ENCODE assay signal across 15 cellular contexts in the genomic region with DNA sequence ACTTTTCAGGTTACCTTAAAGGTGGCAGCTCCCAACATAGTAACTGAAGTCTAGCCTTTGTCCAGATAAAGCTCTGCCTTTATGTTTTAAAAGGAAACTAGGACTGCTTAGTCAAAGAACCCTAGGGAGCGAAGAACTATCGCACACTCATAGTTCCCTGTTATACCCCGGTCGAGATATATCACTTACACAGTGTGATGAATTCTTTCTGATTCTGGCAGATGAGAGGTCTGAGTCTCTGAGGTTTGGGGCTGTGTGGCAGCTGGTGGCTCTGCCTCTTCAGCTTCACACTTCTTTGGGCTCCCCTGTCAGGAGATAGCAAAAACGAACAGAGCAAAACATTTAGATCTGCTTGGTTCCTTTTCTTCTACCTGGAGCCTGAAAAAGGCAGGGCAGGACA. TPM values are rescaled to one million over a fixed set of nuclear protein-coding genes. Genes with fewer than 3 reads are reported as not detected.
DNase-seq lines count a peak whose midpoint lies in the region; ATAC-seq, FAIRE-seq and TF ChIP-seq lines count a peak whose summit lies in the region.
"Had no signal": no experiment of that assay in that cellular context is flagged by ENCODE, and none has a peak within 500 bp of the region (broad histone marks: within the 10 kb centered on the region; RNA-seq: fewer than 3 reads in every experiment).

No MANE protein-coding gene starts in this region.

- H3K4me3 ChIP-seq in K562 (no peak overlapping the region), lower lobe of right lung (no peak overlapping the region), thyroid gland (replicated peaks in 1 of 3) (no peak overlapping the region)
- H3K4me3 ChIP-seq: MG63, testis had no signal

- peak overlapping the region; percentile 6 for H3K27ac Mint-ChIP-seq in activated CD8-positive, alpha-beta memory T cell treated with anti-CD3 and anti-CD28 coated beads, Interleukin-2, amount 10 ng/mL, durations not matched to agents 7 days and 5 days

- H3K27me3 ChIP-seq in K562 (ENCODE audit: control insufficient read depth in 2 of 2, insufficient read depth in 2 of 2, low read length in 2 of 2) (no peaks in the 10 kb centered on the region), lower lobe of right lung (ENCODE audit: low read depth) (no peaks in the 10 kb centered on the region), thyroid gland (no peaks in the 10 kb centered on the region)
- H3K27me3 ChIP-seq: MG63, testis had no signal

- H3K4me2 ChIP-seq in K562 (ENCODE audit: insufficient read depth, low read length): no peak overlapping the region

- H3K9me1 ChIP-seq in K562 (ENCODE audit: control insufficient read depth, insufficient read depth, low read length): no peaks in the 10 kb centered on the region

- TF ChIP-seq CTCF in K562 (IDR thresholded peaks at IDR 0.05 in 2 of 3, conservative IDR thresholded peaks at IDR 0.05 in 1 of 3; ENCODE audit: insufficient read depth in 2 of 3, low read depth in 1 of 3, low read length in 3 of 3): no peak
- no peak for TF ChIP-seq CTCF in lower lobe of right lung (IDR thresholded peaks at IDR 0.05)
- TF ChIP-seq CTCF in thyroid gland (IDR thresholded peaks at IDR 0.05): no peak

- 72% methylated on average over 5 of the region's 5 CpGs for WGBS in K562 (ENCODE audit: insufficient coverage, low coverage, missing lambda C conversion rate)
- WGBS in thyroid gland, 2 donors: 87 to 94% methylated on average over 5 of the region's 5 CpGs

- peak overlapping the region in 1 of 2 experiments; percentile 38; a peak in 2 of 4 replicates for H3K9ac ChIP-seq in K562 (ENCODE audit: insufficient read depth in 1 of 2, low read depth in 2 of 2, low read length in 2 of 2)

- intact Hi-C loops in K562 (cut with micrococcal nuclease): loop anchor here (2.0 kb wide), 1 partner anchor 17 kb away; the partner anchor contains the start of genes ACIN1 and C14orf119
- intact Hi-C loops in lower lobe of right lung (cut with DNase I): no loop called here
- intact Hi-C loops in thyroid gland (cut with DNase I): loop anchor here (5.0 kb wide), 1 partner anchor 109 kb away; no protein-coding TSS in a partner anchor

- peaks cover 2% of the 10 kb centered on the region for H3K4me1 Mint-ChIP-seq in activated CD8-positive, alpha-beta memory T cell treated with anti-CD3 and anti-CD28 coated beads, Interleukin-2, amount 10 ng/mL, durations not matched to agents 7 days and 5 days

- no peaks in the 10 kb centered on the region for H4K20me1 ChIP-seq in K562 (replicated peaks; ENCODE audit: control insufficient read depth, insufficient read depth, low read length)

- H3K27me3 Mint-ChIP-seq in activated CD8-positive, alpha-beta memory T cell treated with anti-CD3 and anti-CD28 coated beads, Interleukin-2, amount 10 ng/mL, durations not matched to agents 7 days and 5 days: no peaks in the 10 kb centered on the region

- peaks cover 40% of the 10 kb centered on the region for H3K36me3 Mint-ChIP-seq in activated CD8-positive, alpha-beta memory T cell treated with anti-CD3 and anti-CD28 coated beads, Interleukin-2, amount 10 ng/mL, durations not matched to agents 7 days and 5 days

- no peak for TF ChIP-seq RAD21 in K562 (CRISPR knock-in tag; conservative IDR thresholded peaks at IDR 0.05 in 1 of 2, IDR thresholded peaks at IDR 0.05 in 1 of 2)

- BruUV-seq in K562 (replicated peaks; lab: Mats Ljungman, UMichigan): no TSS peak

- H3K27ac ChIP-seq in K562 (ENCODE audit: extremely low read depth, low read depth, low read length) (peak overlapping the region; percentile 71), lower lobe of right lung (peak overlapping the region; percentile 32), thyroid gland (peak overlapping the region in 2 of 3 donors; percentile 2 to 22), caudate nucleus (ENCODE audit: low read depth, low read length) (no peak overlapping the region)
- H3K27ac ChIP-seq: VCaP had no signal

- no peak overlapping the region for H3K4me3 Mint-ChIP-seq in activated CD8-positive, alpha-beta memory T cell treated with anti-CD3 and anti-CD28 coated beads, Interleukin-2, amount 10 ng/mL, durations not matched to agents 7 days and 5 days

- DNase-seq in activated CD8-positive, alpha-beta memory T cell treated with anti-CD3 and anti-CD28 coated beads, Interleukin-2, amount 10 ng/mL, durations not matched to agents 7 days and 5 days: no peak
- no peak for DNase-seq in activated CD8-positive, alpha-beta memory T cell treated with anti-CD3 and anti-CD28 coated beads, Interleukin-2, amount 50 U/mL, for 48 hours
- DNase-seq in K562 (ENCODE audit: extremely low read depth in 1 of 4, low spot score in 3 of 4) (no peak), lower lobe of right lung (no peak), thyroid gland (no peak), islet precursor cell (no peak), HTR-8/SVneo (ENCODE audit: insufficient read length, low spot score) (no peak), caudate nucleus (lab: John Stamatoyannopoulos, UW) (no peak)
- DNase-seq: SHP77 treated with DMSO at 0.1 percent for 48 hours had no signal

- H3K9me3 ChIP-seq in K562 (replicated peaks; ENCODE audit: control insufficient read depth, insufficient read depth, low read depth, low read length) (no peaks in the 10 kb centered on the region), lower lobe of right lung (no peaks in the 10 kb centered on the region), thyroid gland (no peaks in the 10 kb centered on the region)
- H3K9me3 ChIP-seq: MG63, testis had no signal

- no peaks in the 10 kb centered on the region for H3K9me3 Mint-ChIP-seq in activated CD8-positive, alpha-beta memory T cell treated with anti-CD3 and anti-CD28 coated beads, Interleukin-2, amount 10 ng/mL, durations not matched to agents 7 days and 5 days (ENCODE audit: low read depth)

- TF ChIP-seq POLR2A in K562 (conservative IDR thresholded peaks at IDR 0.05) (no peak), thyroid gland (IDR thresholded peaks at IDR 0.05) (no peak)

- TF ChIP-seq EP300 in K562 (IDR thresholded peaks at IDR 0.05; ENCODE audit: low read length): no peak

- H3K79me2 ChIP-seq in K562 (ENCODE audit: control insufficient read depth, insufficient read depth, low read length): peaks cover 11% of the 10 kb centered on the region; the same call in 2 of the 3 replicates

- FAIRE-seq in K562 (lab: Jason Lieb, UNC) (no peak), HTR-8/SVneo (lab: Jason Lieb, UNC) (no peak)
- FAIRE-seq: colon had no signal

- POLR2A ChIA-PET in K562 (lab: Yijun Ruan, JAX): interaction anchor here (0.6 to 5.1 kb wide), 9 partner anchors 10 to 1592 kb away, joined by 3 to 34 read pairs (median 8); partner anchors contain the start of genes ACIN1 and C14orf119

- H3K4me1 ChIP-seq in K562 (replicated peaks in 1 of 2; ENCODE audit: control insufficient read depth in 2 of 2, insufficient read depth in 2 of 2, low read length in 2 of 2) (peaks cover 6 to 29% of the 10 kb centered on the region in 2 experiments; a peak in 3 of 5 replicates), lower lobe of right lung (peaks cover 28% of the 10 kb centered on the region), thyroid gland (peaks cover 0 to 3% of the 10 kb centered on the region in 2 donors)
- H3K4me1 ChIP-seq: testis had no signal

- H2AFZ ChIP-seq in K562 (ENCODE audit: low read depth, low read length): no peak overlapping the region

- H3K36me3 ChIP-seq in K562 (ENCODE audit: control insufficient read depth, insufficient read depth, low read length) (peaks cover 93% of the 10 kb centered on the region), lower lobe of right lung (peaks cover 100% of the 10 kb centered on the region), thyroid gland (peaks cover 83 to 84% of the 10 kb centered on the region in 2 donors)

- CTCF ChIA-PET in activated CD8-positive, alpha-beta memory T cell treated with anti-CD3 and anti-CD28 coated beads, Interleukin-2, amount 10 ng/mL, durations not matched to agents 7 days and 5 days (lab: Charles Lee): interaction anchor here (0.9 to 7.7 kb wide), 14 partner anchors 10 to 295 kb away, joined by 3 to 56 read pairs (median 8); partner anchors contain the start of genes ACIN1, AJUBA, C14orf119 and CDH24
- CTCF ChIA-PET in K562 (lab: Yijun Ruan, JAX; ENCODE audit: low intra/inter-chr PET ratio): interaction anchor here (0.6 to 3.2 kb wide), 2 partner anchors 31 to 42 kb away, joined by 4 to 25 read pairs; no protein-coding TSS in a partner anchor

- ATAC-seq in activated CD8-positive, alpha-beta memory T cell treated with anti-CD3 and anti-CD28 coated beads, Interleukin-2, amount 10 ng/mL, durations not matched to agents 7 days and 5 days: no peak
- ATAC-seq in K562 (no peak; the same call in 2 of the 3 replicates), lower lobe of right lung (no peak)

- in situ Hi-C loops in K562 (cut with MboI): no loop called here

RNA-seq across cellular contexts. Expression of gene ACIN1, which starts 17.0 kb away (rescaled TPM):
- 100 to 1,000 TPM; 172 to 204 TPM for total RNA-seq in activated CD8-positive, alpha-beta memory T cell treated with anti-CD3 and anti-CD28 coated beads, Interleukin-2, amount 10 ng/mL, durations not matched to agents 7 days and 5 days
- total RNA-seq in K562 (2011; cell fraction: chromatin; rRNA removed; ENCODE audit: low replicate concordance): 555 and 556 TPM in 2 replicates
- 273 and 282 TPM in 2 replicates for total RNA-seq in K562 (2011; cell fraction: nucleolus; rRNA removed)
- 463 and 596 TPM in 2 replicates for total RNA-seq in K562 (2011; cell fraction: nucleoplasm; rRNA removed)
- 121 and 145 TPM in 2 replicates for total RNA-seq in K562 (2014; rRNA removed)
- 110 and 123 TPM in 2 replicates for total RNA-seq in K562 (2014; rRNA removed; fragmentation: Illumina TruSeq; extraction: Trizol)
- total RNA-seq in K562 (2015; rRNA removed; fragmentation: Illumina TruSeq; extraction: Trizol): 141 and 147 TPM in 2 replicates
- total RNA-seq in K562 (2021): 151 and 163 TPM in 2 replicates
- 129 and 157 TPM in 2 replicates for polyA plus RNA-seq in K562 (2011; rRNA removed)
- polyA plus RNA-seq in K562 (2011; cell fraction: cytosol; rRNA removed): 70.8 and 83.1 TPM in 2 replicates
- 696 and 714 TPM in 2 replicates for polyA plus RNA-seq in K562 (2011; cell fraction: nucleus; rRNA removed)
- 121 and 135 TPM in 2 replicates for polyA plus RNA-seq in K562 (2012)
- polyA plus RNA-seq in K562 (2014; fragmentation: Illumina TruSeq; extraction: Trizol): 180 and 196 TPM in 2 replicates
- 1 to 10 TPM; 5.0 TPM for polyA plus RNA-seq in K562 (2014; fragmentation: Nextera tagmentation; extraction: Ambion mirVana)
- polyA plus RNA-seq in K562 (2014; rRNA removed): 156 and 184 TPM in 2 replicates
- 147 and 171 TPM in 2 replicates for polyA minus RNA-seq in K562 (2011; rRNA and poly(A)+ RNA removed)
- 77.6 and 81.5 TPM in 2 replicates for polyA minus RNA-seq in K562 (2011; cell fraction: cytosol; rRNA and poly(A)+ RNA removed)
- 198 and 296 TPM in 2 replicates for polyA minus RNA-seq in K562 (2011; cell fraction: nucleus; rRNA and poly(A)+ RNA removed)
- total RNA-seq in lower lobe of right lung: 163 TPM
- total RNA-seq in thyroid gland: 100 to 1,000 TPM; 143 to 195 (median 152) TPM

RNA-seq across cellular contexts. Expression of gene C14orf119, which starts 17.3 kb away (rescaled TPM):
- 10 to 100 TPM; 44.6 to 53.2 TPM for total RNA-seq in activated CD8-positive, alpha-beta memory T cell treated with anti-CD3 and anti-CD28 coated beads, Interleukin-2, amount 10 ng/mL, durations not matched to agents 7 days and 5 days
- total RNA-seq in K562 (2011; cell fraction: chromatin; rRNA removed; ENCODE audit: low replicate concordance): 25.2 and 42.1 TPM in 2 replicates
- total RNA-seq in K562 (2011; cell fraction: nucleolus; rRNA removed): 42.1 and 47.4 TPM in 2 replicates
- 29.2 and 32.1 TPM in 2 replicates for total RNA-seq in K562 (2011; cell fraction: nucleoplasm; rRNA removed)
- total RNA-seq in K562 (2014; rRNA removed): 36.7 and 38.1 TPM in 2 replicates
- 61.2 and 68.8 TPM in 2 replicates for total RNA-seq in K562 (2014; rRNA removed; fragmentation: Illumina TruSeq; extraction: Trizol)
- 44.1 and 44.7 TPM in 2 replicates for total RNA-seq in K562 (2015; rRNA removed; fragmentation: Illumina TruSeq; extraction: Trizol)
- total RNA-seq in K562 (2021): 46.0 and 47.6 TPM in 2 replicates
- polyA plus RNA-seq in K562 (2011; rRNA removed): 82.0 and 84.8 TPM in 2 replicates
- 79.2 and 90.6 TPM in 2 replicates for polyA plus RNA-seq in K562 (2011; cell fraction: cytosol; rRNA removed)
- polyA plus RNA-seq in K562 (2011; cell fraction: nucleus; rRNA removed): 90.4 and 124 TPM in 2 replicates
- polyA plus RNA-seq in K562 (2012): 41.6 and 66.7 TPM in 2 replicates
- 37.9 and 39.3 TPM in 2 replicates for polyA plus RNA-seq in K562 (2014; fragmentation: Illumina TruSeq; extraction: Trizol)
- polyA plus RNA-seq in K562 (2014; fragmentation: Nextera tagmentation; extraction: Ambion mirVana): 100 to 1,000 TPM; 249 to 251 TPM
- 48.5 and 51.8 TPM in 2 replicates for polyA plus RNA-seq in K562 (2014; rRNA removed)
- 61.4 and 78.9 TPM in 2 replicates for polyA minus RNA-seq in K562 (2011; rRNA and poly(A)+ RNA removed)
- 13.7 and 28.6 TPM in 2 replicates for polyA minus RNA-seq in K562 (2011; cell fraction: cytosol; rRNA and poly(A)+ RNA removed)
- polyA minus RNA-seq in K562 (2011; cell fraction: nucleus; rRNA and poly(A)+ RNA removed): 7.8 and 20.5 TPM in 2 replicates
- total RNA-seq in lower lobe of right lung: 53.3 TPM
- 10 to 100 TPM; 21.3 to 37.1 (median 28.9) TPM for total RNA-seq in thyroid gland

RNA-seq across cellular contexts. Expression of gene CDH24, which starts 20.6 kb away (rescaled TPM):
- total RNA-seq in activated CD8-positive, alpha-beta memory T cell treated with anti-CD3 and anti-CD28 coated beads, Interleukin-2, amount 10 ng/mL, durations not matched to agents 7 days and 5 days: 1 to 10 TPM; 2.4 to 2.5 TPM
- total RNA-seq in K562 (2011; cell fraction: chromatin; rRNA removed; ENCODE audit: low replicate concordance): 31.5 and 72.4 TPM in 2 replicates
- total RNA-seq in K562 (2011; cell fraction: nucleolus; rRNA removed): 45.5 and 46.5 TPM in 2 replicates
- total RNA-seq in K562 (2011; cell fraction: nucleoplasm; rRNA removed): 33.9 and 37.3 TPM in 2 replicates
- total RNA-seq in K562 (2014; rRNA removed) (4.9 and 6.6 TPM in 2 replicates), K562 (2014; rRNA removed; fragmentation: Illumina TruSeq; extraction: Trizol) (2.4 and 3.0 TPM in 2 replicates), K562 (2015; rRNA removed; fragmentation: Illumina TruSeq; extraction: Trizol) (3.6 and 4.0 TPM in 2 replicates), K562 (2021) (11.1 and 12.8 TPM in 2 replicates), lower lobe of right lung (5.6 TPM), thyroid gland (1 to 10 TPM; 2.9 to 7.8 (median 5.6) TPM)
- polyA plus RNA-seq in K562 (2011; rRNA removed) (6.5 and 11.1 TPM in 2 replicates), K562 (2014; fragmentation: Illumina TruSeq; extraction: Trizol) (8.1 and 9.2 TPM in 2 replicates), K562 (2014; fragmentation: Nextera tagmentation; extraction: Ambion mirVana) (under 1 TPM; 0.04 to 0.10 TPM), K562 (2014; rRNA removed) (15.5 and 16.2 TPM in 2 replicates)
- 10.1 and 17.2 TPM in 2 replicates for polyA plus RNA-seq in K562 (2011; cell fraction: cytosol; rRNA removed)
- 66.1 and 112 TPM in 2 replicates for polyA plus RNA-seq in K562 (2011; cell fraction: nucleus; rRNA removed)
- polyA plus RNA-seq in K562 (2012): 7.5 and 9.6 TPM in 2 replicates
- polyA minus RNA-seq in K562 (2011; rRNA and poly(A)+ RNA removed): 3.6 and 5.3 TPM in 2 replicates
- 4.9 and 7.6 TPM in 2 replicates for polyA minus RNA-seq in K562 (2011; cell fraction: cytosol; rRNA and poly(A)+ RNA removed)
- polyA minus RNA-seq in K562 (2011; cell fraction: nucleus; rRNA and poly(A)+ RNA removed): 8.7 and 10.5 TPM in 2 replicates

RNA-seq across cellular contexts. Expression of gene CIROP, which starts 26.8 kb away (rescaled TPM):
- not detected for total RNA-seq in activated CD8-positive, alpha-beta memory T cell treated with anti-CD3 and anti-CD28 coated beads, Interleukin-2, amount 10 ng/mL, durations not matched to agents 7 days and 5 days
- not detected in 2 replicates for total RNA-seq in K562 (2011; cell fraction: chromatin; rRNA removed; ENCODE audit: low replicate concordance)
- total RNA-seq in K562 (2011; cell fraction: nucleolus; rRNA removed): not detected in 2 replicates
- total RNA-seq in K562 (2011; cell fraction: nucleoplasm; rRNA removed): not detected in 2 replicates
- total RNA-seq in K562 (2014; rRNA removed) (not detected in 2 replicates), K562 (2014; rRNA removed; fragmentation: Illumina TruSeq; extraction: Trizol) (not detected in 2 replicates), K562 (2015; rRNA removed; fragmentation: Illumina TruSeq; extraction: Trizol) (not detected in 2 replicates), K562 (2021) (not detected in 2 replicates), lower lobe of right lung (not detected), thyroid gland (under 1 TPM in 1 of 4 donors, not detected in 3; 0.11 TPM)
- polyA plus RNA-seq in K562 (2011; rRNA removed) (not detected in 2 replicates), K562 (2014; fragmentation: Illumina TruSeq; extraction: Trizol) (not detected in 2 replicates), K562 (2014; fragmentation: Nextera tagmentation; extraction: Ambion mirVana) (not detected), K562 (2014; rRNA removed) (not detected in 2 replicates)
- not detected in 2 replicates for polyA plus RNA-seq in K562 (2011; cell fraction: cytosol; rRNA removed)
- polyA plus RNA-seq in K562 (2011; cell fraction: nucleus; rRNA removed): not detected in 2 replicates
- polyA plus RNA-seq in K562 (2012): not detected in 2 replicates
- polyA minus RNA-seq in K562 (2011; rRNA and poly(A)+ RNA removed): not detected in 2 replicates
- polyA minus RNA-seq in K562 (2011; cell fraction: cytosol; rRNA and poly(A)+ RNA removed): not detected in 2 replicates
- polyA minus RNA-seq in K562 (2011; cell fraction: nucleus; rRNA and poly(A)+ RNA removed): not detected in 2 replicates
- total RNA-seq: Daoy, lower leg skin, testis had no signal

RNA-seq across cellular contexts. Expression of gene PSMB11, which starts 36.0 kb away (rescaled TPM):
- not detected for total RNA-seq in activated CD8-positive, alpha-beta memory T cell treated with anti-CD3 and anti-CD28 coated beads, Interleukin-2, amount 10 ng/mL, durations not matched to agents 7 days and 5 days
- not detected in 2 replicates for total RNA-seq in K562 (2011; cell fraction: chromatin; rRNA removed; ENCODE audit: low replicate concordance)
- 0.17 TPM in 1 of 2 replicates, not detected in the other for total RNA-seq in K562 (2011; cell fraction: nucleolus; rRNA removed)
- total RNA-seq in K562 (2011; cell fraction: nucleoplasm; rRNA removed): not detected in 2 replicates
- total RNA-seq in K562 (2014; rRNA removed) (not detected in 2 replicates), K562 (2014; rRNA removed; fragmentation: Illumina TruSeq; extraction: Trizol) (not detected in 2 replicates), K562 (2015; rRNA removed; fragmentation: Illumina TruSeq; extraction: Trizol) (not detected in 2 replicates), K562 (2021) (not detected in 2 replicates), lower lobe of right lung (not detected), thyroid gland (not detected)
- polyA plus RNA-seq in K562 (2011; rRNA removed) (not detected in 2 replicates), K562 (2014; fragmentation: Illumina TruSeq; extraction: Trizol) (not detected in 2 replicates), K562 (2014; fragmentation: Nextera tagmentation; extraction: Ambion mirVana) (not detected), K562 (2014; rRNA removed) (not detected in 2 replicates)
- 0.06 TPM in 1 of 2 replicates, not detected in the other for polyA plus RNA-seq in K562 (2011; cell fraction: cytosol; rRNA removed)
- not detected in 2 replicates for polyA plus RNA-seq in K562 (2011; cell fraction: nucleus; rRNA removed)
- polyA plus RNA-seq in K562 (2012): not detected in 2 replicates
- polyA minus RNA-seq in K562 (2011; rRNA and poly(A)+ RNA removed): not detected in 2 replicates
- not detected in 2 replicates for polyA minus RNA-seq in K562 (2011; cell fraction: cytosol; rRNA and poly(A)+ RNA removed)
- not detected in 2 replicates for polyA minus RNA-seq in K562 (2011; cell fraction: nucleus; rRNA and poly(A)+ RNA removed)
- total RNA-seq: Daoy, lower leg skin had no signal
